11 cellular contexts compared by ENCODE assay signal in the genomic region with DNA sequence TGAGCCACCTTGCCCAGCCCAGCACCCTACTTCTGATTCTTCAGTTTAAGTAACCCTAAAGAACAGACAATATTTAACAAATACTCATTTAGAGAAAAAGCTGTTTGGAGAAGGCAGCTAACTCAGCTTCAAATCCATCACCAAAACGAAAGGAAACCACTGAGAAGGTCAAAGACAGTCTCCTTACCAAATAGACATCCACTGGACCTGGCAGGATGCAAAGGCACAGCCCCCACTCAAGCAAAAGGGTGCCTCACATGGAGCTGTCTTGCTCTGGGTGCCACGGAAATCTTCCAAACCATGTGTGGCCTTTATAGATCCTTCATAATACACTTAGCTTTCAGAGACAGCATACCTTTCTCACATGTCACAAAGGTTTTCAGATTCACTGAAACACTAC.
DNase-seq lines count a peak whose midpoint lies in the region; ATAC-seq and TF ChIP-seq lines count a peak whose summit lies in the region.
"Had no signal": no experiment of that assay in that cellular context is flagged by ENCODE, and none has a peak within 500 bp of the region (broad histone marks: within the 10 kb centered on the region; RNA-seq: fewer than 3 reads in every experiment).

No MANE protein-coding gene starts in this region.

- H3K27me3 Mint-ChIP-seq in activated T-helper 2 cell treated with anti-CD3 and anti-CD28 coated beads, Interferon-gamma antibody, Interleukin-2, Interleukin-4, amounts not matched to agents 10 μg/mL and 5 μg/mL and 100 μg/mL, durations not matched to agents 14 hours and 24 hours and 36 hours (ENCODE audit: low read depth), result no peaks in the 10 kb centered on the region

- H3K9me3 ChIP-seq in heart right ventricle, result no peaks in the 10 kb centered on the region
- no peaks in the 10 kb centered on the region for H3K9me3 ChIP-seq in lung (ENCODE audit: control insufficient read depth in 2 of 2, insufficient read depth in 1 of 2, low read length in 1 of 2)
- H3K9me3 ChIP-seq in thymus (ENCODE audit: control insufficient read depth), result no peaks in the 10 kb centered on the region

- TF ChIP-seq CTCF in heart right ventricle (IDR thresholded peaks at IDR 0.05) (no peak), lung (IDR thresholded peaks at IDR 0.05; ENCODE audit: control extremely low read depth, extremely low read depth) (no peak)

- peak overlapping the region; percentile 37 for H3K4me3 Mint-ChIP-seq in activated T-helper 2 cell treated with anti-CD3 and anti-CD28 coated beads, Interferon-gamma antibody, Interleukin-2, Interleukin-4, amounts not matched to agents 10 μg/mL and 5 μg/mL and 100 μg/mL, durations not matched to agents 14 hours and 24 hours and 36 hours (ENCODE audit: low read depth)

- peaks cover 5 to 66% (median 49%) of the 10 kb centered on the region in 9 donors for H3K4me1 ChIP-seq in heart right ventricle
- peaks cover 6 to 26% of the 10 kb centered on the region in 2 donors for H3K4me1 ChIP-seq in lung (ENCODE audit: control insufficient read depth in 2 of 2, insufficient read depth in 2 of 2, low read length in 2 of 2)
- H3K4me1 ChIP-seq in thymus (ENCODE audit: control insufficient read depth, insufficient read depth, low read length), result peaks cover 5% of the 10 kb centered on the region

- H3K36me3 Mint-ChIP-seq in activated T-helper 2 cell treated with anti-CD3 and anti-CD28 coated beads, Interferon-gamma antibody, Interleukin-2, Interleukin-4, amounts not matched to agents 10 μg/mL and 5 μg/mL and 100 μg/mL, durations not matched to agents 14 hours and 24 hours and 36 hours (ENCODE audit: low read depth), result peaks cover 56% of the 10 kb centered on the region

- intact Hi-C loops in heart right ventricle (cut with DNase I), result no loop called here
- intact Hi-C loops in Right ventricle myocardium superior (cut with DNase I), result no loop called here
- intact Hi-C loops in activated T-helper 2 cell treated with anti-CD3 and anti-CD28 coated beads, Interferon-gamma antibody, Interleukin-2, Interleukin-4, amounts not matched to agents 10 μg/mL and 5 μg/mL and 100 μg/mL, durations not matched to agents 14 hours and 24 hours and 36 hours (cut with micrococcal nuclease), result no loop called here

- H3K27ac Mint-ChIP-seq in activated T-helper 2 cell treated with anti-CD3 and anti-CD28 coated beads, Interferon-gamma antibody, Interleukin-2, Interleukin-4, amounts not matched to agents 10 μg/mL and 5 μg/mL and 100 μg/mL, durations not matched to agents 14 hours and 24 hours and 36 hours, result peak overlapping the region; percentile 83

- H3K4me1 Mint-ChIP-seq in activated T-helper 2 cell treated with anti-CD3 and anti-CD28 coated beads, Interferon-gamma antibody, Interleukin-2, Interleukin-4, amounts not matched to agents 10 μg/mL and 5 μg/mL and 100 μg/mL, durations not matched to agents 14 hours and 24 hours and 36 hours (ENCODE audit: low read depth), result peaks cover 63% of the 10 kb centered on the region

- H3K9me3 Mint-ChIP-seq in activated T-helper 2 cell treated with anti-CD3 and anti-CD28 coated beads, Interferon-gamma antibody, Interleukin-2, Interleukin-4, amounts not matched to agents 10 μg/mL and 5 μg/mL and 100 μg/mL, durations not matched to agents 14 hours and 24 hours and 36 hours, result no peaks in the 10 kb centered on the region

- 41 to 45% methylated on average over 2 of the region's 2 CpGs for WGBS in heart right ventricle, 2 donors
- WGBS in lung, 2 donors, result 50 to 60% methylated on average over 2 of the region's 2 CpGs
- 76% methylated on average over 2 of the region's 2 CpGs for WGBS in thymus

- ATAC-seq in heart right ventricle (peak in 4 of 8 donors; percentile 14 to 54 (median 26)), Right ventricle myocardium superior (ENCODE audit: poor library complexity) (no peak), lung (ENCODE audit: insufficient read depth, low FRiP score) (no peak)
- ATAC-seq: esophagus mucosa had no signal

- peak overlapping the region in 9 of 10 donors; percentile 42 to 91 (median 70) for H3K27ac ChIP-seq in heart right ventricle
- peak overlapping the region; percentile 42 to 71 for H3K27ac ChIP-seq in lung (ENCODE audit: low read depth in 1 of 2, low read length in 1 of 2)
- H3K27ac ChIP-seq in thymus (ENCODE audit: low read depth), result peak overlapping the region; percentile 43

- DNase-seq in heart right ventricle (no peak), Right ventricle myocardium superior (no peak), lung (ENCODE audit: low spot score) (no peak), DMS53 treated with DMSO at 0.1 percent for 48 hours (lab: John Stamatoyannopoulos, UW; ENCODE audit: unreplicated experiment) (no peak)
- no peak for DNase-seq in activated T-helper 2 cell treated with anti-CD3 and anti-CD28 coated beads, Interferon-gamma antibody, Interleukin-2, Interleukin-4, amounts not matched to agents 10 μg/mL and 5 μg/mL and 100 μg/mL, durations not matched to agents 14 hours and 24 hours and 36 hours (ENCODE audit: low spot score)
- no peak for DNase-seq in stimulated activated CD4-positive, alpha-beta T cell treated with anti-CD3 and anti-CD28 coated beads, Interleukin-4, amount 100 ng/mL, for 24 hours
- no peak for DNase-seq in NK-92 treated with Interleukin-12 subunit alpha and Interleukin-12 subunit beta, amount 100 ng/mL, for 24 hours (lab: John Stamatoyannopoulos, UW)
- DNase-seq: AML-193, GDM1 had no signal

- H3K36me3 ChIP-seq in heart right ventricle (peaks cover 0 to 15% (median 0%) of the 10 kb centered on the region in 9 donors), lung (ENCODE audit: control insufficient read depth in 2 of 2, insufficient read depth in 2 of 2, low read length in 2 of 2) (peaks cover 0 to 3% of the 10 kb centered on the region in 2 donors), thymus (ENCODE audit: control insufficient read depth, insufficient read depth) (no peaks in the 10 kb centered on the region)

- H3K27me3 ChIP-seq in heart right ventricle (no peaks in the 10 kb centered on the region), lung (ENCODE audit: control insufficient read depth, insufficient read depth) (no peaks in the 10 kb centered on the region), thymus (ENCODE audit: control insufficient read depth, insufficient read depth) (no peaks in the 10 kb centered on the region)

- no peak overlapping the region for H3K4me3 ChIP-seq in heart right ventricle
- H3K4me3 ChIP-seq in lung, result no peak overlapping the region
- H3K4me3 ChIP-seq in thymus (ENCODE audit: low read length), result no peak overlapping the region
